Comparison of ENCODE assay signal across 15 cellular contexts in the genomic region with DNA sequence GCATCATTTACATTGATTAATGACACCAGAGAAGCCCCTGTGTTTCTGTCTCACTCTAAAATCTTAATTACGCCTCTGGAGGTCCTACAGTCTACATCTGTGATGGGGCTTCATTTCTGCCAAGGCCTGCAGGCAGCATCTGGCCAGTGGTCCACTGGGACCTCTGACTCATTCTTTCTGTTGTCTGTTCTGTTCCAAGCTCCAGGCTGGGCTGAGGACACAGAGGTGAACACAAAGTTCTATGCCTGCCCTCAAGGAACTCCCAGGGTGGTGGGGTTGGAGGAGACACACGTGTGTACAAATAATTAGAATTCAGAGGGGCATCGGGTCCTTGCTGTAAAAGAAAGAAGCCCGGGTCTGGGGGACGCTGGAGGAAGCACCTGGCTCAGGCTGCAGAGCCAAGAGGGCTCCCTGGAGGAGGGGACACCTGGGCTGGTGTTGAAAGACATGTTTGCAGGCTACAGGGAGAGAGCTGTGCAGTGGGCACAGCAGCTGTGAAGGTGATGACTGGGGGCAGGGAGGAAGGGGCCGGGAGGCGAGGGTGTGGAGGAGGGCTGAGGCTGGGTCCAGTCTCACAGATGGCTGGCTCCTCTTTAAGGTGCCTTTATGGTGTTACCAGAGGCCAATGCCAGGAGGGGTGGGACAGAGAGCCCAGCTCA.
DNase-seq lines count a peak whose midpoint lies in the region; ATAC-seq and TF ChIP-seq lines count a peak whose summit lies in the region.
"Had no signal": no experiment of that assay in that cellular context is flagged by ENCODE, and none has a peak within 500 bp of the region (broad histone marks: within the 10 kb centered on the region; RNA-seq: fewer than 3 reads in every experiment).

No MANE protein-coding gene starts in this region.

- peaks cover 18% of the 10 kb centered on the region for H3K4me1 Mint-ChIP-seq in osteocyte (ENCODE audit: unreplicated experiment)
- H3K4me1 Mint-ChIP-seq in activated CD8-positive, alpha-beta memory T cell treated with anti-CD3 and anti-CD28 coated beads, Interleukin-2, amount 10 ng/mL, durations not matched to agents 7 days and 5 days: no peaks in the 10 kb centered on the region

- H3K4me2 ChIP-seq in BLaER1 treated with 17β-estradiol and CSF1 and Interleukin-3, amounts not matched to agents 10 nM and 100 nM: peak overlapping the region in 8 of 11 experiments; percentile 41 to 67 (median 55); a peak in 16 of 22 replicates

- H3K4me3 Mint-ChIP-seq in osteocyte (ENCODE audit: unreplicated experiment): peak overlapping the region; percentile 14
- H3K4me3 Mint-ChIP-seq in activated CD8-positive, alpha-beta memory T cell treated with anti-CD3 and anti-CD28 coated beads, Interleukin-2, amount 10 ng/mL, durations not matched to agents 7 days and 5 days: no peak overlapping the region

- H3K36me3 ChIP-seq in BLaER1 treated with 17β-estradiol and CSF1 and Interleukin-3, amounts not matched to agents 10 nM and 100 nM: no peaks in the 10 kb centered on the region
- H3K36me3 ChIP-seq: breast epithelium, esophagus squamous epithelium had no signal

- H3K9me3 ChIP-seq in BLaER1 treated with 17β-estradiol and CSF1 and Interleukin-3, amounts not matched to agents 10 nM and 100 nM (replicated peaks in 1 of 11): no peaks in the 10 kb centered on the region
- H3K9me3 ChIP-seq: breast epithelium, esophagus squamous epithelium had no signal

- H3K27me3 Mint-ChIP-seq in osteocyte (ENCODE audit: unreplicated experiment): peaks cover 21% of the 10 kb centered on the region
- no peaks in the 10 kb centered on the region for H3K27me3 Mint-ChIP-seq in activated CD8-positive, alpha-beta memory T cell treated with anti-CD3 and anti-CD28 coated beads, Interleukin-2, amount 10 ng/mL, durations not matched to agents 7 days and 5 days

- no peak overlapping the region for H3K4me3 ChIP-seq in BLaER1 treated with 17β-estradiol and CSF1 and Interleukin-3, amounts not matched to agents 10 nM and 100 nM
- no peak overlapping the region for H3K4me3 ChIP-seq in fibroblast of the aortic adventitia (ENCODE audit: low read depth, low read length)
- H3K4me3 ChIP-seq: breast epithelium, esophagus squamous epithelium had no signal

- DNase-seq in NCI-H1694 treated with DMSO at 0.1 percent for 48 hours (lab: John Stamatoyannopoulos, UW) (peak; percentile 19), fibroblast of the aortic adventitia (ENCODE audit: low read depth) (peak; percentile 62), osteocyte (ENCODE audit: extremely low spot score, unreplicated experiment) (no peak), HEK293T (ENCODE audit: extremely low spot score) (no peak)
- DNase-seq in stimulated activated CD4-positive, alpha-beta T cell treated with anti-CD3 and anti-CD28 coated beads, Interleukin-12 subunit alpha, Interleukin-12 subunit beta, amount 100 ng/mL, for 4 hours: no peak
- no peak for DNase-seq in activated CD8-positive, alpha-beta memory T cell treated with anti-CD3 and anti-CD28 coated beads, Interleukin-2, amount 10 ng/mL, durations not matched to agents 7 days and 5 days
- DNase-seq: activated CD8-positive, alpha-beta memory T cell treated with anti-CD3 and anti-CD28 coated beads, Interleukin-2, amount 50 U/mL, for 48 hours; activated naive CD4-positive, alpha-beta T cell treated with anti-CD3 and anti-CD28 coated beads, Interleukin-2, amount 50 U/mL, for 16 hours; esophagus squamous epithelium; NCI-H1930; NCI-H524 had no signal

- H3K27ac Mint-ChIP-seq in osteocyte (ENCODE audit: unreplicated experiment): peak overlapping the region; percentile 56
- H3K27ac Mint-ChIP-seq in activated CD8-positive, alpha-beta memory T cell treated with anti-CD3 and anti-CD28 coated beads, Interleukin-2, amount 10 ng/mL, durations not matched to agents 7 days and 5 days: no peak overlapping the region

- peaks cover 0 to 76% (median 38%) of the 10 kb centered on the region in 11 experiments; a peak in 15 of 22 replicates for H4K20me1 ChIP-seq in BLaER1 treated with 17β-estradiol and CSF1 and Interleukin-3, amounts not matched to agents 10 nM and 100 nM

- POLR2A ChIA-PET in HEK293T (lab: Yijun Ruan, JAX): no interaction called here

- peaks cover 52 to 77% (median 68%) of the 10 kb centered on the region in 11 experiments for H3K27me3 ChIP-seq in BLaER1 treated with 17β-estradiol and CSF1 and Interleukin-3, amounts not matched to agents 10 nM and 100 nM

- peaks cover 0 to 34% (median 30%) of the 10 kb centered on the region in 10 experiments; a peak in 16 of 20 replicates for H3K4me1 ChIP-seq in BLaER1 treated with 17β-estradiol and CSF1 and Interleukin-3, amounts not matched to agents 10 nM and 100 nM
- H3K4me1 ChIP-seq: breast epithelium, esophagus squamous epithelium had no signal

- CTCF ChIA-PET in HEK293T (lab: Yijun Ruan, JAX): no interaction called here
- CTCF ChIA-PET in activated CD8-positive, alpha-beta memory T cell treated with anti-CD3 and anti-CD28 coated beads, Interleukin-2, amount 10 ng/mL, durations not matched to agents 7 days and 5 days (lab: Charles Lee): no interaction called here

- H3K27ac ChIP-seq in BLaER1 treated with 17β-estradiol and CSF1 and Interleukin-3, amounts not matched to agents 10 nM and 100 nM: no peak overlapping the region
- H3K27ac ChIP-seq: breast epithelium, esophagus squamous epithelium had no signal

- no peaks in the 10 kb centered on the region for H3K9me3 Mint-ChIP-seq in osteocyte (ENCODE audit: unreplicated experiment)
- H3K9me3 Mint-ChIP-seq in activated CD8-positive, alpha-beta memory T cell treated with anti-CD3 and anti-CD28 coated beads, Interleukin-2, amount 10 ng/mL, durations not matched to agents 7 days and 5 days (ENCODE audit: low read depth): no peaks in the 10 kb centered on the region

- H3K36me3 Mint-ChIP-seq in osteocyte (ENCODE audit: unreplicated experiment): peaks cover 2% of the 10 kb centered on the region
- H3K36me3 Mint-ChIP-seq in activated CD8-positive, alpha-beta memory T cell treated with anti-CD3 and anti-CD28 coated beads, Interleukin-2, amount 10 ng/mL, durations not matched to agents 7 days and 5 days: no peaks in the 10 kb centered on the region

- no peak for TF ChIP-seq CTCF in fibroblast of the aortic adventitia (IDR thresholded peaks at IDR 0.05; ENCODE audit: insufficient read depth, low read length)
- TF ChIP-seq CTCF in osteocyte (IDR thresholded peaks at IDR 0.05): no peak

- H3K9ac ChIP-seq in BLaER1 treated with 17β-estradiol and CSF1 and Interleukin-3, amounts not matched to agents 10 nM and 100 nM: no peak overlapping the region

- ATAC-seq in GM19452 (IDR thresholded peaks at IDR 0.05; ENCODE audit: unreplicated experiment): no peak
- no peak for ATAC-seq in activated CD8-positive, alpha-beta memory T cell treated with anti-CD3 and anti-CD28 coated beads, Interleukin-2, amount 10 ng/mL, durations not matched to agents 7 days and 5 days
- ATAC-seq: HCT116 had no signal

TF ChIP-seq in HEK293T, 16 proteins besides CTCF, POLR2A, EP300 and RAD21:
- TF ChIP-seq NFRKB (IDR thresholded peaks at IDR 0.05): no peak
- no peak for TF ChIP-seq SUZ12 (IDR thresholded peaks at IDR 0.05)

Comparison
In these comparisons a context has a peak if more than half of its experiments do, and no peak if none do; other contexts are left out.
1. DNase-seq: peak in NCI-H1694 treated with DMSO at 0.1 percent for 48 hours (single experiment) and fibroblast of the aortic adventitia (single experiment); none in osteocyte (single experiment), stimulated activated CD4-positive, alpha-beta T cell treated with anti-CD3 and anti-CD28 coated beads, Interleukin-12 subunit alpha, Interleukin-12 subunit beta, amount 100 ng/mL, for 4 hours (single experiment), HEK293T (single experiment) and activated CD8-positive, alpha-beta memory T cell treated with anti-CD3 and anti-CD28 coated beads, Interleukin-2, amount 10 ng/mL, durations not matched to agents 7 days and 5 days (single experiment).